23 cellular contexts compared by ENCODE assay signal in genomic region chr4:25539241-25539640, GRCh38.
"Had no signal": no experiment of that assay in that cellular context is flagged by ENCODE, and none has a peak within 500 bp of the region (broad histone marks: within the 10 kb centered on the region; RNA-seq: fewer than 3 reads in every experiment).

No MANE protein-coding gene starts in this region.

- H3K9me3 Mint-ChIP-seq: mesothelial cell of epicardium had no signal

- H3K4me3 ChIP-seq: coronary artery, dorsolateral prefrontal cortex, esophagus muscularis mucosa, gastroesophageal sphincter, heart left ventricle, hepatocyte, left lung, lower lobe of right lung had no signal

- FAIRE-seq: colon, endothelial cell of umbilical vein, frontal cortex, kidney had no signal

- ATAC-seq: foreskin keratinocyte, gastroesophageal sphincter, heart left ventricle, left lung, left ventricle myocardium superior, lower lobe of right lung had no signal

- H3K4me3 Mint-ChIP-seq: immature natural killer cell, mesothelial cell of epicardium had no signal

- H3K4me1 Mint-ChIP-seq: immature natural killer cell had no signal

- H3K36me3 ChIP-seq: esophagus muscularis mucosa, gastroesophageal sphincter, heart left ventricle, left lung, lower lobe of right lung had no signal

- H3K79me2 ChIP-seq: hepatocyte had no signal

- DNase-seq: dermis blood vessel endothelial cell; dorsolateral prefrontal cortex; effector CD4-positive, alpha-beta T cell; effector memory CD4-positive, alpha-beta T cell; foreskin keratinocyte; heart left ventricle; hypothalamus; immature natural killer cell; islet precursor cell; kidney; kidney glomerular epithelial cell; left lung; left ventricle myocardium superior; lower lobe of right lung; mesenchymal stem cell had no signal

- H3K9me3 ChIP-seq: esophagus muscularis mucosa, gastroesophageal sphincter, heart left ventricle, left lung, lower lobe of right lung had no signal

- H2AFZ ChIP-seq: hepatocyte had no signal

- H3K27ac ChIP-seq: coronary artery, dorsolateral prefrontal cortex, esophagus muscularis mucosa, foreskin keratinocyte, gastroesophageal sphincter, heart left ventricle, hepatocyte, left lung, lower lobe of right lung had no signal

- H3K27me3 ChIP-seq: dorsolateral prefrontal cortex, foreskin keratinocyte, gastroesophageal sphincter, heart left ventricle, hepatocyte, left lung had no signal

- H3K27ac Mint-ChIP-seq: immature natural killer cell, mesothelial cell of epicardium had no signal

- H3K4me1 ChIP-seq: esophagus muscularis mucosa, foreskin keratinocyte, gastroesophageal sphincter, heart left ventricle had no signal

- H3K36me3 Mint-ChIP-seq: immature natural killer cell, mesothelial cell of epicardium had no signal

- H3K4me2 ChIP-seq: hepatocyte had no signal
